ENCODE assay signal across 1 cellular context in genomic region chr5:149063901-149064478, GRCh38.
TF ChIP-seq lines count a peak whose summit lies in the region.

No MANE protein-coding gene starts in this region.

TF ChIP-seq in endothelial cell of umbilical vein, 7 proteins besides CTCF, POLR2A, EP300 and RAD21:
- TF ChIP-seq JUN (IDR thresholded peaks at IDR 0.05; ENCODE audit: borderline replicate concordance, insufficient read depth, insufficient read length, low read depth) (no peak), POLR2AphosphoS5 (IDR thresholded peaks at IDR 0.05; ENCODE audit: insufficient read depth, low read depth, low read length) (no peak), MYC (IDR thresholded peaks at IDR 0.05; ENCODE audit: low read depth, low read length) (no peak), GATA2 (IDR thresholded peaks at IDR 0.05; ENCODE audit: insufficient read depth, insufficient read length, low read depth, low read length) (no peak), FOS (IDR thresholded peaks at IDR 0.05; ENCODE audit: borderline replicate concordance, insufficient read depth, low read length) (no peak), MAX (IDR thresholded peaks at IDR 0.05; ENCODE audit: insufficient read depth, insufficient read length) (no peak), EZH2 (IDR thresholded peaks at IDR 0.05; ENCODE audit: borderline replicate concordance, low read depth, low read length, severe bottlenecking) (no peak)
TF ChIP-seq in endothelial cell of umbilical vein: peak in this region for 0.
